In the genomic region with DNA sequence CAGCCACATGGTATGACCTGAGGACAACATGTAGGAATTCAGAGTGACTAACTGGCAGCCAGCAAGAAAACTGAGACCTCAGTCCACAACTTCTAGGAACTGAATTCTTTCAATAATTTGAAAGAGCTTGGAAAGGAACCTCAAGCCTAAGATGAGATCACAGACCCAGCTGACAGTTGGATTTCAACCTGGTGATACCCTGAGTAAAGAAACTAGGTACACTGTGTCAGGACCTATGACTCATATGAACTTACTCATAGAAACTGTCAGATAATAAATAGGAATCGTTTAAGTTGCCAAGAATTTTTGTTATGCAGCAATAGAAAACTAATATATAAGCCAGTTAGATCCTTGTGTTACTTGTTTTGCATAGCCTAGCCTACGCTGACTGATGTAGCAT, we compare ENCODE assay signal across 21 cellular contexts.
DNase-seq lines count a peak whose midpoint lies in the region; FAIRE-seq and TF ChIP-seq lines count a peak whose summit lies in the region.
"Had no signal": no experiment of that assay in that cellular context is flagged by ENCODE, and none has a peak within 500 bp of the region (broad histone marks: within the 10 kb centered on the region; RNA-seq: fewer than 3 reads in every experiment).

No MANE protein-coding gene starts in this region.

- TF ChIP-seq CTCF in mammary epithelial cell (conservative IDR thresholded peaks at IDR 0.05 in 1 of 2, IDR thresholded peaks at IDR 0.05 in 1 of 2; ENCODE audit: extremely low read depth in 1 of 2, insufficient read depth in 1 of 2, low read depth in 1 of 2, low read length in 2 of 2) (no peak), kidney epithelial cell (IDR thresholded peaks at IDR 0.05; ENCODE audit: insufficient read depth, low read length, poor library complexity, severe bottlenecking) (no peak)

- H3K9me3 ChIP-seq in mammary epithelial cell (replicated peaks; ENCODE audit: insufficient read depth, low read length) = peaks cover 7% of the 10 kb centered on the region

- FAIRE-seq in RCC 7860 (lab: Jason Lieb, UNC) = peak; percentile 92
- FAIRE-seq in GM12891 (lab: Jason Lieb, UNC) = no peak
- FAIRE-seq: GM12878, H1 had no signal

- no peak for TF ChIP-seq POLR2A in GM12891 (IDR thresholded peaks at IDR 0.05; ENCODE audit: low read depth, low read length)

- CTCF ChIA-PET in mammary epithelial cell (lab: Charles Lee; ENCODE audit: low non-redundant PET) = no interaction called here

- intact Hi-C loops in mammary epithelial cell (cut with micrococcal nuclease) = no loop called here

- dilution Hi-C loops in mammary epithelial cell (cut with HindIII; ENCODE audit: low sequenced_read_pairs) = no loop called here

- no TSS peak for BruUV-seq in mammary epithelial cell (replicated peaks; lab: Mats Ljungman, UMichigan)

- no peaks in the 10 kb centered on the region for H4K20me1 ChIP-seq in mammary epithelial cell (ENCODE audit: insufficient read depth, low read length)

- H2AFZ ChIP-seq in mammary epithelial cell (ENCODE audit: low read depth, low read length) = no peak overlapping the region

- H3K4me2 ChIP-seq in mammary epithelial cell (ENCODE audit: insufficient read depth, low read depth, low read length) = no peak overlapping the region

- H3K27me3 ChIP-seq in mammary epithelial cell (ENCODE audit: insufficient read depth, low read length) = no peaks in the 10 kb centered on the region
- H3K27me3 ChIP-seq in kidney epithelial cell (ENCODE audit: control insufficient read depth, insufficient read depth, low read length) = no peaks in the 10 kb centered on the region

- H3K4me3 ChIP-seq in mammary epithelial cell (replicated peaks in 1 of 3; ENCODE audit: insufficient read depth in 1 of 3, low read depth in 2 of 3, low read length in 3 of 3) = no peak overlapping the region
- H3K4me3 ChIP-seq in kidney epithelial cell (ENCODE audit: low read depth, low read length) = no peak overlapping the region
- H3K4me3 ChIP-seq: GM12878 had no signal

- H3K36me3 ChIP-seq in mammary epithelial cell (ENCODE audit: insufficient read depth, low read length) (no peaks in the 10 kb centered on the region), kidney epithelial cell (ENCODE audit: control insufficient read depth, insufficient read depth, low read length) (no peaks in the 10 kb centered on the region)

- no peak overlapping the region for H3K27ac ChIP-seq in mammary epithelial cell (ENCODE audit: insufficient read depth, low read depth, low read length)

- in situ Hi-C loops in Caki2 (cut with HindIII; ENCODE audit: low pct_unique_long_range_greater_than_20kb, low sequenced_read_pairs) (no loop called here), mammary epithelial cell (cut with MboI; ENCODE audit: low sequenced_read_pairs in 2 of 2) (no loop called here)

- WGBS in mammary epithelial cell (ENCODE audit: low coverage, missing lambda C conversion rate) = 38% methylated on average over 2 of the region's 2 CpGs

- no peaks in the 10 kb centered on the region for H3K79me2 ChIP-seq in mammary epithelial cell (ENCODE audit: insufficient read depth, low read length)

- no peak overlapping the region for H3K9ac ChIP-seq in mammary epithelial cell (ENCODE audit: insufficient read depth, low read length)

- no peaks in the 10 kb centered on the region for H3K4me1 ChIP-seq in mammary epithelial cell (ENCODE audit: insufficient read depth, low read length)

- DNase-seq in Caki2 (ENCODE audit: low read depth) (peak; percentile 6), RCC 7860 (ENCODE audit: low spot score) (peak; percentile 81), mammary epithelial cell (peak; percentile 0), kidney epithelial cell (ENCODE audit: low read depth) (peak; percentile 5), NCI-H748 (lab: John Stamatoyannopoulos, UW; ENCODE audit: unreplicated experiment) (no peak), HuH-7.5 (ENCODE audit: low spot score) (no peak), GM12891 (ENCODE audit: insufficient read length, low spot score) (no peak)
- DNase-seq in activated T-cell treated with anti-CD3 and anti-CD28 coated beads, Interleukin-2, amount 50 U/mL, for 48 hours = no peak
- DNase-seq: DMS79, EL, GDM1, NCI-H1105 treated with DMSO at 0.1 percent for 48 hours, NCI-H146, NCI-H1930, NCI-H2107, NCI-H524, NCI-H774, RPMI8226, SHP77 treated with DMSO at 0.1 percent for 48 hours had no signal

TF ChIP-seq in GM12891, 5 proteins besides CTCF, POLR2A, EP300 and RAD21:
- TF ChIP-seq SPI1 (IDR thresholded peaks at IDR 0.05; ENCODE audit: low read depth, low read length) = no peak
- no peak for TF ChIP-seq POLR2AphosphoS5 (IDR thresholded peaks at IDR 0.05; ENCODE audit: low read depth, low read length)
- TF ChIP-seq PAX5 (IDR thresholded peaks at IDR 0.05; ENCODE audit: insufficient read depth, low read length, severe bottlenecking) = no peak
- TF ChIP-seq TAF1 (IDR thresholded peaks at IDR 0.05; ENCODE audit: low read depth, low read length) = no peak
- no peak for TF ChIP-seq POU2F2 (IDR thresholded peaks at IDR 0.05; ENCODE audit: low read depth, low read length)
TF ChIP-seq in GM12891: peak in this region for 0.

Comparison
In these comparisons a context has a peak if more than half of its experiments do, and no peak if none do; other contexts are left out.
1. DNase-seq: peak in Caki2 (single experiment), RCC 7860 (single experiment), mammary epithelial cell (single experiment) and kidney epithelial cell (single experiment); none in NCI-H748 (single experiment), HuH-7.5 (single experiment), activated T-cell treated with anti-CD3 and anti-CD28 coated beads, Interleukin-2, amount 50 U/mL, for 48 hours (0 of 2) and GM12891 (single experiment).